ENCODE assay signal across 1 cellular context in genomic region chr4:147480502-147480890, GRCh38.
TF ChIP-seq lines count a peak whose summit lies in the region.

No MANE protein-coding gene starts in this region.

TF ChIP-seq in H1, 55 proteins besides CTCF, POLR2A, EP300 and RAD21 (continued from another document):
- no peak for TF ChIP-seq USF2 (IDR thresholded peaks at IDR 0.05; ENCODE audit: low read length)
